Comparison of ENCODE assay signal across 7 cellular contexts in the genomic region with DNA sequence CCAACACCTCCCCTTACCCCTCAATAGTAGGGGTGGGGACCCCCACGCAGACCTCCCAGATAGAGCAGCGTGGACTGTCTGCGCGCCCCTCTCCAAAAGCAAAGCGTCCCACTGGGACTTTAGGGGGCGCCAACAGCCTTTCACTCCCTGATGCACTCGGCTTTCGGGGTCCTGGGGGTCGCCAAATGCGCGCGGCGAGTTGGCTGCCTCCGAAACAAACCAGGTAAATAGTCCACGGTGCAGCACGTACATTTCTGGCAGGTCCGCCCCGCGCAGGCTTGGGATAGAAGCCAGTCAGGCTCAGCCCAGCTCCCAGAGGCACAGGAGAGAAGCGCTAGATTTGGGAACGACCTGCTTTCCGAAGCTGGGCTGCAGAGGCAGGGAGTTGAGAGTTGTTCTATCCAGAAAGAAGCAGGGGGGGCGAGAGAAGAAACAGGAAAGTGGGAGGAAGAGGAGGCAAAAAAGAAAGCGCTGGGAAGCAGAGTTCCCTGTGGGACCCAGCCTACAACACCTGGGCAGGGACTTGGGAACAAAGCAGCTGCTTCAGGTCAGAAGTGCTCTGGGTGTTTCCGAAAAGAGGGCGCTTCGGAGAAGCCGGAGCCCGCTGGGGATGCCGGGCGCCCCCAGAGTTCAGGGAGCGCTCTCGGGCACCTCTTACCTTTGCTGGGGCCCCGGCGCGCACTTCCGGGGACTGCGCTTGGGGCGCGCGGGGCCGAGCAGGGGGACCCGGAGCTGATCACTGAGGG. TPM values are rescaled to one million over a fixed set of nuclear protein-coding genes. Genes with fewer than 3 reads are reported as not detected.
DNase-seq lines count a peak whose midpoint lies in the region; ATAC-seq, FAIRE-seq and TF ChIP-seq lines count a peak whose summit lies in the region.

No MANE protein-coding gene starts in this region.

- WGBS in body of pancreas, 2 donors = 1 to 5% methylated on average over 30 to 43 of the region's 43 CpGs
- 0 to 1% methylated on average over 27 to 42 of the region's 43 CpGs for WGBS in testis, 2 donors

- peaks cover 17% of the 10 kb centered on the region for H3K4me1 ChIP-seq in HUES48 (ENCODE audit: control insufficient read depth, insufficient read depth, low read length)
- peaks cover 51% of the 10 kb centered on the region for H3K4me1 ChIP-seq in body of pancreas
- peaks cover 11% of the 10 kb centered on the region for H3K4me1 ChIP-seq in testis

- H3K27me3 ChIP-seq in HUES48 (ENCODE audit: control insufficient read depth, insufficient read depth, low read length) = peaks cover 25% of the 10 kb centered on the region
- H3K27me3 ChIP-seq in body of pancreas = no peaks in the 10 kb centered on the region
- no peaks in the 10 kb centered on the region for H3K27me3 ChIP-seq in kidney epithelial cell (ENCODE audit: control insufficient read depth, insufficient read depth, low read length)
- H3K27me3 ChIP-seq in testis = no peaks in the 10 kb centered on the region

- peak overlapping the region; percentile 42; the same call in 1 of the 2 replicates for H3K9ac ChIP-seq in HUES48 (ENCODE audit: low read depth, low read length)

- in situ Hi-C loops in GM13977 (cut with MboI; ENCODE audit: low pct_unique_long_range_greater_than_20kb, low sequenced_read_pairs, unreplicated experiment) = no loop called here

- H3K36me3 ChIP-seq in HUES48 (ENCODE audit: control insufficient read depth, insufficient read depth, low read length) = no peaks in the 10 kb centered on the region
- H3K36me3 ChIP-seq in body of pancreas (replicated peaks in 1 of 2; ENCODE audit: insufficient read depth in 1 of 2, low read depth in 2 of 2) = no peaks in the 10 kb centered on the region
- H3K36me3 ChIP-seq in kidney epithelial cell (ENCODE audit: control insufficient read depth, insufficient read depth, low read length) = no peaks in the 10 kb centered on the region
- no peaks in the 10 kb centered on the region for H3K36me3 ChIP-seq in testis (ENCODE audit: low read depth, missing control alignments)

- H3K4me3 ChIP-seq in HUES48 (ENCODE audit: low read depth, low read length) (peak overlapping the region; percentile 60), body of pancreas (peak overlapping the region; percentile 56 to 69), kidney epithelial cell (ENCODE audit: low read depth, low read length) (peak overlapping the region; percentile 74), testis (peak overlapping the region; percentile 47 to 73)

- intact Hi-C loops in body of pancreas (cut with DNase I) (loop anchor here (5.0 kb wide), 1 partner anchor 47 kb away; no protein-coding TSS in a partner anchor), testis (cut with DNase I; ENCODE audit: low total_unique reads) (no loop called here)

- DNase-seq in GM13977 (ENCODE audit: low spot score) (peak; percentile 39), body of pancreas (peak; percentile 73 to 79 (median 74)), kidney epithelial cell (ENCODE audit: low read depth) (no peak), testis (peak; percentile 51), HTR-8/SVneo (ENCODE audit: insufficient read length, low spot score) (no peak), NCI-H1436 (lab: John Stamatoyannopoulos, UW) (no peak)

- H3K27ac ChIP-seq in HUES48 (ENCODE audit: low read depth, low read length) (no peak overlapping the region), body of pancreas (peak overlapping the region; percentile 95 to 99 (median 97)), testis (peak overlapping the region in 1 of 2 donors; percentile 56)

- no peak for TF ChIP-seq CTCF in GM13977 (IDR thresholded peaks at IDR 0.05; ENCODE audit: extremely low read depth, insufficient read depth, missing control alignments)
- peak in 5 of 7 experiments; percentile 11 to 47 (median 43) for TF ChIP-seq CTCF in body of pancreas (IDR thresholded peaks at IDR 0.05)
- TF ChIP-seq CTCF in kidney epithelial cell (IDR thresholded peaks at IDR 0.05; ENCODE audit: insufficient read depth, low read length, poor library complexity, severe bottlenecking) = peak; percentile 55
- peak in 1 of 3 experiments; percentile 27 for TF ChIP-seq CTCF in testis (IDR thresholded peaks at IDR 0.05)

- ATAC-seq in body of pancreas = peak; percentile 73

- TF ChIP-seq POLR2A in body of pancreas (IDR thresholded peaks at IDR 0.05) = peak in 2 of 3 donors; percentile 63 to 89
- TF ChIP-seq POLR2A in testis (IDR thresholded peaks at IDR 0.05) = no peak

- no peak for FAIRE-seq in HTR-8/SVneo (lab: Jason Lieb, UNC)

- H3K9me3 ChIP-seq in HUES48 (ENCODE audit: control insufficient read depth, insufficient read depth, low read length) = no peaks in the 10 kb centered on the region
- no peaks in the 10 kb centered on the region for H3K9me3 ChIP-seq in body of pancreas
- no peaks in the 10 kb centered on the region for H3K9me3 ChIP-seq in testis

RNA-seq across cellular contexts. Expression of a gene that starts 0.5 kb away (rescaled TPM):
- total RNA-seq in body of pancreas = 10 to 100 TPM; 27.5 to 31.3 TPM
- total RNA-seq in kidney epithelial cell = 112 and 144 TPM in 2 replicates
- total RNA-seq in testis = 10 to 100 TPM; 10.3 to 13.8 TPM
- 5.2 TPM for polyA plus RNA-seq in testis (ENCODE audit: insufficient read depth, low read depth, low replicate concordance)

Comparison
In these comparisons a context has a peak if more than half of its experiments do, and no peak if none do; other contexts are left out.
1. DNase-seq: peak in GM13977 (single experiment), body of pancreas (4 of 4) and testis (single experiment); none in kidney epithelial cell (single experiment), HTR-8/SVneo (single experiment) and NCI-H1436 (single experiment).
2. Peak in every context shown above with its lines, with median percentiles within 50 percentile points of each other: H3K4me3 ChIP-seq.